Comparison of ENCODE assay signal across 11 cellular contexts in genomic region chr9:126724226-126724625, GRCh38.
DNase-seq lines count a peak whose midpoint lies in the region; ATAC-seq and TF ChIP-seq lines count a peak whose summit lies in the region.
"Had no signal": no experiment of that assay in that cellular context is flagged by ENCODE, and none has a peak within 500 bp of the region (broad histone marks: within the 10 kb centered on the region; RNA-seq: fewer than 3 reads in every experiment).

No MANE protein-coding gene starts in this region.

- peak; percentile 41 to 50 (median 46) for ATAC-seq in heart left ventricle
- ATAC-seq in WTC11: no peak
- ATAC-seq in HG02623 (IDR thresholded peaks at IDR 0.05; ENCODE audit: unreplicated experiment): no peak
- ATAC-seq in HG02840 (IDR thresholded peaks at IDR 0.05; ENCODE audit: low FRiP score, unreplicated experiment): no peak
- no peak for ATAC-seq in GM21786 (IDR thresholded peaks at IDR 0.05; ENCODE audit: unreplicated experiment)

- H3K27ac ChIP-seq in heart left ventricle (no peak overlapping the region), left ventricle myocardium inferior (replicated peaks) (no peak overlapping the region), temporal lobe (ENCODE audit: low read depth, low read length) (peak overlapping the region; percentile 82)

- 26 to 39% (median 33%) methylated on average over 6 of the region's 6 CpGs for WGBS in heart left ventricle, 4 donors

- no peaks in the 10 kb centered on the region for H3K36me3 Mint-ChIP-seq in WTC11

- H3K4me3 ChIP-seq in heart left ventricle: no peak overlapping the region
- H3K4me3 ChIP-seq in left ventricle myocardium inferior: no peak overlapping the region
- H3K4me3 ChIP-seq in epithelial cell of esophagus (ENCODE audit: low read length): no peak overlapping the region

- H3K27me3 Mint-ChIP-seq in WTC11 (ENCODE audit: low read depth): peaks cover 49% of the 10 kb centered on the region

- H3K9me3 Mint-ChIP-seq in WTC11: peaks cover 4% of the 10 kb centered on the region

- H3K4me1 ChIP-seq in heart left ventricle (peaks cover 0 to 43% (median 10%) of the 10 kb centered on the region in 12 donors), left ventricle myocardium inferior (peaks cover 18% of the 10 kb centered on the region)

- intact Hi-C loops in heart left ventricle (cut with DNase I) (loop anchor here in 2 of 10 donors (5.0 kb wide), 2 partner anchors 38 to 53 kb away; no protein-coding TSS in a partner anchor), left ventricle myocardium inferior (cut with micrococcal nuclease) (no loop called here)

- peak in 2 of 5 donors; percentile 38 to 44 for DNase-seq in heart left ventricle
- DNase-seq in left ventricle myocardium inferior: no peak
- DNase-seq in WTC11 (ENCODE audit: low spot score): no peak
- DNase-seq in epithelial cell of esophagus (ENCODE audit: low read depth): peak; percentile 45
- DNase-seq: activated naive CD4-positive, alpha-beta T cell treated with Interleukin-2 at 50 U/mL for 16 hours; NCI-H1694; stimulated activated CD4-positive, alpha-beta T cell treated with anti-CD3 and anti-CD28 coated beads, Interleukin-12 subunit alpha, Interleukin-12 subunit beta, amount 100 ng/mL, for 4 hours had no signal

- CTCF ChIA-PET in WTC11 (lab: Charles Lee): interaction anchor here (1.9 to 3.5 kb wide), 4 partner anchors 18 to 58 kb away, joined by 7 to 32 read pairs (median 9); no protein-coding TSS in a partner anchor

- POLR2A ChIA-PET in WTC11 (lab: Charles Lee): no interaction called here

- peaks cover 0 to 25% (median 9%) of the 10 kb centered on the region in 9 donors for H3K27me3 ChIP-seq in heart left ventricle
- peaks cover 68% of the 10 kb centered on the region for H3K27me3 ChIP-seq in left ventricle myocardium inferior (ENCODE audit: low read depth)

- H3K36me3 ChIP-seq in heart left ventricle: no peaks in the 10 kb centered on the region
- no peaks in the 10 kb centered on the region for H3K36me3 ChIP-seq in left ventricle myocardium inferior

- TF ChIP-seq CTCF in heart left ventricle (IDR thresholded peaks at IDR 0.05) (no peak), left ventricle myocardium inferior (IDR thresholded peaks at IDR 0.05; ENCODE audit: borderline replicate concordance) (no peak), WTC11 (IDR thresholded peaks at IDR 0.05) (no peak), epithelial cell of esophagus (IDR thresholded peaks at IDR 0.05; ENCODE audit: insufficient read depth, low read depth, low read length, missing control alignments) (no peak)

- H3K27ac Mint-ChIP-seq in WTC11: no peak overlapping the region

- peaks cover 29% of the 10 kb centered on the region for H3K4me1 Mint-ChIP-seq in WTC11

- H3K4me3 Mint-ChIP-seq in WTC11: peak overlapping the region; percentile 76

- TF ChIP-seq POLR2A in heart left ventricle (IDR thresholded peaks at IDR 0.05): no peak

- peaks cover 0 to 4% (median 0%) of the 10 kb centered on the region in 12 donors for H3K9me3 ChIP-seq in heart left ventricle
- H3K9me3 ChIP-seq in left ventricle myocardium inferior (replicated peaks): no peaks in the 10 kb centered on the region

TF ChIP-seq in WTC11, 78 proteins besides CTCF, POLR2A, EP300 and RAD21 (continues in another document):
- TF ChIP-seq JAZF1 (CRISPR knock-in tag; IDR thresholded peaks at IDR 0.05) (no peak), ESRRA (CRISPR knock-in tag; IDR thresholded peaks at IDR 0.05; ENCODE audit: borderline replicate concordance) (no peak), GABPB1 (CRISPR knock-in tag; IDR thresholded peaks at IDR 0.05) (no peak), E2F5 (CRISPR knock-in tag; IDR thresholded peaks at IDR 0.05) (no peak), CBFB (CRISPR knock-in tag; IDR thresholded peaks at IDR 0.05; ENCODE audit: low read depth) (no peak), RORB (CRISPR knock-in tag; IDR thresholded peaks at IDR 0.05) (no peak), ZSCAN18 (CRISPR knock-in tag; IDR thresholded peaks at IDR 0.05) (no peak), ZNF219 (CRISPR knock-in tag; IDR thresholded peaks at IDR 0.05; ENCODE audit: borderline replicate concordance) (no peak), RELA (CRISPR knock-in tag; IDR thresholded peaks at IDR 0.05; ENCODE audit: borderline replicate concordance) (no peak), TCF7 (CRISPR knock-in tag; IDR thresholded peaks at IDR 0.05; ENCODE audit: low read depth) (no peak), IRF2 (CRISPR knock-in tag; IDR thresholded peaks at IDR 0.05; ENCODE audit: borderline replicate concordance, low read depth) (no peak), ZNF138 (CRISPR knock-in tag; conservative IDR thresholded peaks at IDR 0.05) (no peak), OVOL2 (CRISPR knock-in tag; IDR thresholded peaks at IDR 0.05; ENCODE audit: borderline replicate concordance) (no peak), NFE2L1 (CRISPR knock-in tag; IDR thresholded peaks at IDR 0.05) (no peak), CDX4 (CRISPR knock-in tag; IDR thresholded peaks at IDR 0.05; ENCODE audit: borderline replicate concordance) (no peak), ZNF671 (CRISPR knock-in tag; IDR thresholded peaks at IDR 0.05) (no peak), ZNF281 (CRISPR knock-in tag; IDR thresholded peaks at IDR 0.05) (no peak), E2F4 (CRISPR knock-in tag; IDR thresholded peaks at IDR 0.05; ENCODE audit: borderline replicate concordance, low read depth) (no peak)

Comparison
In these comparisons a context has a peak if more than half of its experiments do, and no peak if none do; other contexts are left out.
1. ATAC-seq: peak in heart left ventricle (4 of 4); none in WTC11 (single experiment), HG02623 (single experiment), HG02840 (single experiment) and GM21786 (single experiment).